ENCODE assay signal across 9 cellular contexts in genomic region chr2:178477443-178478099, GRCh38. TPM values are rescaled to one million over a fixed set of nuclear protein-coding genes. Genes with fewer than 3 reads are reported as not detected.
DNase-seq lines count a peak whose midpoint lies in the region; ATAC-seq and TF ChIP-seq lines count a peak whose summit lies in the region.
"Had no signal": no experiment of that assay in that cellular context is flagged by ENCODE, and none has a peak within 500 bp of the region (broad histone marks: within the 10 kb centered on the region; RNA-seq: fewer than 3 reads in every experiment).

No MANE protein-coding gene starts in this region.

- intact Hi-C loops in CD8-positive, alpha-beta T cell (cut with DNase I, micrococcal nuclease): loop anchor here (1.0 to 10.0 kb wide), 6 partner anchors 26 to 1527 kb away; partner anchors contain the start of genes CWC22 (in 2 of the 2), PJVK (in 2 of the 2) and PRKRA (in 2 of the 2)

- peak overlapping the region; percentile 88 for H3K4me3 ChIP-seq in CD8-positive, alpha-beta T cell (ENCODE audit: low read depth, low read length)
- H3K4me3 ChIP-seq in MG63 (peak overlapping the region; percentile 70), neural cell (ENCODE audit: low read length) (peak overlapping the region; percentile 82)

- peak overlapping the region; percentile 84 for H3K9ac ChIP-seq in neural cell (ENCODE audit: low read length)

- peak overlapping the region; percentile 88 for H3K4me2 ChIP-seq in neural cell (ENCODE audit: low read length)

- H3K36me3 Mint-ChIP-seq in CD8-positive, alpha-beta T cell: peaks cover 9% of the 10 kb centered on the region

- peaks cover 34% of the 10 kb centered on the region for H3K4me1 ChIP-seq in CD8-positive, alpha-beta T cell (ENCODE audit: insufficient read depth, low read length)

- peaks cover 43% of the 10 kb centered on the region for H3K4me1 Mint-ChIP-seq in CD8-positive, alpha-beta T cell (ENCODE audit: low read depth)

- no peaks in the 10 kb centered on the region for H3K9me3 ChIP-seq in CD8-positive, alpha-beta T cell (ENCODE audit: low read length)
- H3K9me3 ChIP-seq in MG63: no peaks in the 10 kb centered on the region
- H3K9me3 ChIP-seq in neural cell (ENCODE audit: low read length): no peaks in the 10 kb centered on the region

- H3K4me3 Mint-ChIP-seq in CD8-positive, alpha-beta T cell: peak overlapping the region; percentile 55

- H3K27me3 Mint-ChIP-seq in CD8-positive, alpha-beta T cell (ENCODE audit: low read depth): no peaks in the 10 kb centered on the region

- TF ChIP-seq CTCF in CD8-positive, alpha-beta T cell (IDR thresholded peaks at IDR 0.05): no peak
- TF ChIP-seq CTCF in neural cell (IDR thresholded peaks at IDR 0.05; ENCODE audit: poor library complexity, severe bottlenecking): no peak

- H3K36me3 ChIP-seq in CD8-positive, alpha-beta T cell (ENCODE audit: insufficient read depth, low read length): no peaks in the 10 kb centered on the region
- H3K36me3 ChIP-seq in MG63 (no peaks in the 10 kb centered on the region), neural cell (ENCODE audit: insufficient read depth, low read length) (no peaks in the 10 kb centered on the region)

- H3K27ac Mint-ChIP-seq in CD8-positive, alpha-beta T cell: peak overlapping the region; percentile 57

- H2AFZ ChIP-seq in neural cell (ENCODE audit: low read depth, low read length): peak overlapping the region; percentile 3

- no peaks in the 10 kb centered on the region for H4K20me1 ChIP-seq in neural cell (ENCODE audit: insufficient read depth)

- TF ChIP-seq EP300 in neural cell (conservative IDR thresholded peaks at IDR 0.05; ENCODE audit: poor library complexity, severe bottlenecking): no peak

- POLR2A ChIA-PET in CD8-positive, alpha-beta T cell (lab: Charles Lee): interaction anchor here (3.4 kb wide), 1 partner anchor 28 kb away, joined by 32 read pairs; the partner anchor contains the start of genes PJVK and PRKRA

- H3F3A ChIP-seq in neural cell (ENCODE audit: insufficient read depth, low read length, poor library complexity, severe bottlenecking): peaks cover 3% of the 10 kb centered on the region

- no peak for ATAC-seq in CD8-positive, alpha-beta T cell
- ATAC-seq in GM21526 (IDR thresholded peaks at IDR 0.05; ENCODE audit: low FRiP score, unreplicated experiment): no peak

- no peak overlapping the region for H3K27ac ChIP-seq in CD8-positive, alpha-beta T cell (ENCODE audit: low read depth, low read length)
- H3K27ac ChIP-seq in neural cell (ENCODE audit: low read length): peak overlapping the region; percentile 95

- peaks cover 51% of the 10 kb centered on the region for H3K79me2 ChIP-seq in neural cell (replicated peaks; ENCODE audit: insufficient read depth, low read length)

- DNase-seq in CD8-positive, alpha-beta T cell: no peak
- DNase-seq in MG63: no peak
- peak; percentile 30 for DNase-seq in cerebellar cortex (ENCODE audit: low spot score)
- no peak for DNase-seq in A172 (ENCODE audit: low spot score)
- DNase-seq in AML-193 (lab: John Stamatoyannopoulos, UW): no peak
- no peak for DNase-seq in hippocampal formation (lab: John Stamatoyannopoulos, UW)

- H3K9me2 ChIP-seq in neural cell (ENCODE audit: insufficient read depth, low read length): no peaks in the 10 kb centered on the region

- CTCF ChIA-PET in CD8-positive, alpha-beta T cell (lab: Charles Lee): no interaction called here

- H3K27me3 ChIP-seq in CD8-positive, alpha-beta T cell (ENCODE audit: insufficient read depth, low read length): no peaks in the 10 kb centered on the region
- no peaks in the 10 kb centered on the region for H3K27me3 ChIP-seq in MG63
- no peaks in the 10 kb centered on the region for H3K27me3 ChIP-seq in neural cell (ENCODE audit: insufficient read depth, low read depth, low read length)

- no peaks in the 10 kb centered on the region for H3K9me3 Mint-ChIP-seq in CD8-positive, alpha-beta T cell

- TF ChIP-seq RAD21 in neural cell (conservative IDR thresholded peaks at IDR 0.05): no peak

TF ChIP-seq in neural cell, 6 proteins besides CTCF, POLR2A, EP300 and RAD21:
- no peak for TF ChIP-seq REST (IDR thresholded peaks at IDR 0.05; ENCODE audit: borderline replicate concordance)

RNA-seq across cellular contexts. Expression of gene FKBP7, which starts 0.8 kb away (rescaled TPM):
- total RNA-seq in CD8-positive, alpha-beta T cell: under 1 TPM; 0.69 to 0.79 TPM
- total RNA-seq in MG63 (2014; rRNA removed; shearing (Covaris generic); ENCODE audit: low replicate concordance): 17.2 and 21.6 TPM in 2 replicates
- 32.6 and 46.1 TPM in 2 replicates for polyA plus RNA-seq in neural cell
- polyA minus RNA-seq in neural cell: 22.9 and 29.1 TPM in 2 replicates
- total RNA-seq in A172 (2014; rRNA removed; shearing (Covaris generic)): 3.6 and 10.5 TPM in 2 replicates

RNA-seq across cellular contexts. Expression of gene PLEKHA3, which starts 2.7 kb away (rescaled TPM):
- 10 to 100 TPM; 27.6 to 29.3 TPM for total RNA-seq in CD8-positive, alpha-beta T cell
- total RNA-seq in MG63 (2014; rRNA removed; shearing (Covaris generic); ENCODE audit: low replicate concordance): 14.8 and 23.7 TPM in 2 replicates
- polyA plus RNA-seq in neural cell: 14.3 and 16.8 TPM in 2 replicates
- 26.3 and 30.3 TPM in 2 replicates for polyA minus RNA-seq in neural cell
- total RNA-seq in A172 (2014; rRNA removed; shearing (Covaris generic)): 34.4 and 63.0 TPM in 2 replicates

RNA-seq across cellular contexts. Expression of gene PJVK, which starts 26.4 kb away (rescaled TPM):
- total RNA-seq in CD8-positive, alpha-beta T cell: 1 to 10 TPM; 2.9 to 5.3 TPM
- total RNA-seq in MG63 (2014; rRNA removed; shearing (Covaris generic); ENCODE audit: low replicate concordance): 0.59 and 1.4 TPM in 2 replicates
- polyA plus RNA-seq in neural cell: 3.6 and 5.5 TPM in 2 replicates
- polyA minus RNA-seq in neural cell: 2.3 and 2.4 TPM in 2 replicates
- total RNA-seq in A172 (2014; rRNA removed; shearing (Covaris generic)): 0.31 and 0.55 TPM in 2 replicates
- total RNA-seq: M059J had no signal

RNA-seq across cellular contexts. Expression of gene PRKRA, which starts 26.6 kb away (rescaled TPM):
- total RNA-seq in CD8-positive, alpha-beta T cell: 100 to 1,000 TPM; 116 to 127 TPM
- total RNA-seq in MG63 (2014; rRNA removed; shearing (Covaris generic); ENCODE audit: low replicate concordance): 75.7 and 79.7 TPM in 2 replicates
- 77.7 and 91.8 TPM in 2 replicates for polyA plus RNA-seq in neural cell
- polyA minus RNA-seq in neural cell: 60.9 and 67.8 TPM in 2 replicates
- total RNA-seq in A172 (2014; rRNA removed; shearing (Covaris generic)): 52.5 and 71.6 TPM in 2 replicates
